ENCODE assay signal across 10 cellular contexts in genomic region chr5:76104027-76104426, GRCh38. TPM values are rescaled to one million over a fixed set of nuclear protein-coding genes. Genes with fewer than 3 reads are reported as not detected.
DNase-seq lines count a peak whose midpoint lies in the region; ATAC-seq, FAIRE-seq and TF ChIP-seq lines count a peak whose summit lies in the region.
"Had no signal": no experiment of that assay in that cellular context is flagged by ENCODE, and none has a peak within 500 bp of the region (broad histone marks: within the 10 kb centered on the region; RNA-seq: fewer than 3 reads in every experiment).

No MANE protein-coding gene starts in this region.

- no peak for ATAC-seq in GM18909 (IDR thresholded peaks at IDR 0.05; ENCODE audit: poor library complexity, unreplicated experiment)
- ATAC-seq: activated naive CD4-positive, alpha-beta T cell treated with anti-CD3 and anti-CD28 coated beads, Interleukin-2, amount 50 U/mL, for 72 hours; CD8-positive, alpha-beta T cell had no signal

- H3K27me3 ChIP-seq in H7 (ENCODE audit: control insufficient read depth, insufficient read depth, low read length) = peaks cover 2% of the 10 kb centered on the region; the same call in 1 of the 2 replicates

- peak; percentile 16 to 25 for DNase-seq in stimulated activated CD4-positive, alpha-beta T cell treated with anti-CD3 and anti-CD28 coated beads, Interleukin-2, amount 100 ng/mL, for 24 hours
- DNase-seq in stimulated activated CD4-positive, alpha-beta T cell treated with anti-CD3 and anti-CD28 coated beads, Interleukin-4, amount 100 ng/mL, for 1 hour = no peak
- DNase-seq in UCSD-AML1 (lab: John Stamatoyannopoulos, UW; ENCODE audit: unreplicated experiment) (peak; percentile 49), fibroblast of villous mesenchyme (ENCODE audit: low read depth) (peak; percentile 19), HTR-8/SVneo (ENCODE audit: insufficient read length, low spot score) (no peak), NCI-H1105 (lab: John Stamatoyannopoulos, UW) (no peak), H7 (no peak)
- DNase-seq: CD8-positive, alpha-beta T cell had no signal

- H3K4me3 ChIP-seq in fibroblast of villous mesenchyme (ENCODE audit: low read depth, low read length) = no peak overlapping the region
- H3K4me3 ChIP-seq in H7 (ENCODE audit: insufficient read depth, low read depth, low read length) = no peak overlapping the region

- FAIRE-seq in HTR-8/SVneo (lab: Jason Lieb, UNC) = no peak

- no peak for TF ChIP-seq CTCF in fibroblast of villous mesenchyme (IDR thresholded peaks at IDR 0.05; ENCODE audit: insufficient read depth, low read depth, low read length)

- no peaks in the 10 kb centered on the region for H3K36me3 ChIP-seq in H7 (replicated peaks; ENCODE audit: control insufficient read depth, insufficient read depth, low read length)

RNA-seq across cellular contexts. Expression of gene SV2C, which starts 20.8 kb away (rescaled TPM):
- not detected in 2 replicates for total RNA-seq in fibroblast of villous mesenchyme
- total RNA-seq in H7 (2014; rRNA removed; shearing (Covaris generic)) = under 0.01 TPM in 1 of 2 replicates, not detected in the other

Comparison
In these comparisons a context has a peak if more than half of its experiments do, and no peak if none do; other contexts are left out.
1. DNase-seq: peak in stimulated activated CD4-positive, alpha-beta T cell treated with anti-CD3 and anti-CD28 coated beads, Interleukin-2, amount 100 ng/mL, for 24 hours (2 of 2), UCSD-AML1 (single experiment) and fibroblast of villous mesenchyme (single experiment); none in stimulated activated CD4-positive, alpha-beta T cell treated with anti-CD3 and anti-CD28 coated beads, Interleukin-4, amount 100 ng/mL, for 1 hour (single experiment), HTR-8/SVneo (single experiment), NCI-H1105 (single experiment) and H7 (single experiment).